ENCODE assay signal across 35 cellular contexts in the genomic region with DNA sequence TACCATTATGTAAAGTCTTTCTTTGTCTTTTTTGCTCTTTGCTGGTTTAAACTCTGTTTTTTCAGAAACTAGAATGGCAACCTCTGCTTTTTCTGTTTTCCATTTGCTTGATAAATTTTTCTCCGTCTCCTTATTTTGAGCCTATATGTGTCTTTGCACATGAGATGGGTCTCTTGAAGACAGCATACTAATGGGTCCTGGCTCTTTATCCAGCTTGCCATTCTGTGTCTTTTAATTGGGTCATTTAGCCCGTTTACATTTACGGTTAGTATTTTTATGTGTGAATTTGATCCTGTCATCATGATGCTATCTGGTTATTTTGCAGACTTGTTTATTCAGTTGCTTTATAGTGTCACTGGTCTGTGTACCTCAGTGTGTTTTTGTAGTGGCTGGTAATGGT.
"Had no signal": no experiment of that assay in that cellular context is flagged by ENCODE, and none has a peak within 500 bp of the region (broad histone marks: within the 10 kb centered on the region; RNA-seq: fewer than 3 reads in every experiment).

No MANE protein-coding gene starts in this region.

- H3K36me3 ChIP-seq: MG63 had no signal

- DNase-seq: Karpas-422, Kasumi-1, MG63, MM.1S, MV-4-11, NCI-H1048, NCI-H1092, NCI-H1092 treated with DMSO at 0.1 percent for 48 hours, NCI-H1105, NCI-H1105 treated with DMSO at 0.1 percent for 48 hours, NCI-H1417, NCI-H1417 treated with DMSO at 0.1 percent for 48 hours, NCI-H1436, NCI-H1436 treated with DMSO at 0.1 percent for 48 hours, NCI-H146, NCI-H1694, NCI-H1694 treated with DMSO at 0.1 percent for 48 hours, NCI-H187, NCI-H187 treated with DMSO at 0.1 percent for 48 hours, NCI-H1930, NCI-H2029, NCI-H2029 treated with DMSO at 0.1 percent for 48 hours, NCI-H2081, NCI-H2081 treated with DMSO at 0.1 percent for 48 hours, NCI-H2107, NCI-H2171, NCI-H2171 treated with DMSO at 0.1 percent for 48 hours, NCI-H2227 treated with DMSO at 0.1 percent for 48 hours, NCI-H226, NCI-H345, NCI-H446, NCI-H446 treated with DMSO at 0.1 percent for 48 hours, NCI-H510A, NCI-H510A treated with DMSO at 0.1 percent for 48 hours, NCI-H524 had no signal

- H3K4me3 ChIP-seq: MG63 had no signal

- H3K9me3 ChIP-seq: MG63 had no signal
